ENCODE assay signal across 14 cellular contexts in the genomic region with DNA sequence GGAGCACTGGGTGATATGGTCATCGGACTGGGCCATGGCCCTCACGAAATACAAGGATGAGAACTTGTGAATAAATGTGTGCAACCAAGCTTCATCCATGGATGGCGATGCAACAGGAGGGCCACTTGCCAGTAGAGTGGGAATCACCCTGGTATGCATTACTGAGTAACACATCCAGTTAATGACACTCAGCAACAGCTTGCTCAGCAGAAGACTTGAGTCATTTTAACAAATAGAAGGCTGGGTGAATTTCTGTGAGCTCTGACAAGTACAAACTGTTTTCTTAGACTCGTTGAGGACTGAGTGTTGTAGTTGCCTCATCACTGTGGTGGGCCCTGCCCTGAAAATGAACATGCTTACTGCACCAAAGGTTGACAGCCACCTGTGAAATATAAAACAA.
DNase-seq lines count a peak whose midpoint lies in the region; ATAC-seq and TF ChIP-seq lines count a peak whose summit lies in the region.
"Had no signal": no experiment of that assay in that cellular context is flagged by ENCODE, and none has a peak within 500 bp of the region (broad histone marks: within the 10 kb centered on the region; RNA-seq: fewer than 3 reads in every experiment).

No MANE protein-coding gene starts in this region.

- H3K9ac ChIP-seq in fibroblast of lung (ENCODE audit: insufficient read depth, low read length) (no peak overlapping the region), neuronal stem cell (ENCODE audit: low read depth, low read length, poor library complexity) (no peak overlapping the region)

- no peak overlapping the region for H2AFZ ChIP-seq in fibroblast of lung (ENCODE audit: low read length)
- no peak overlapping the region for H2AFZ ChIP-seq in neuronal stem cell (ENCODE audit: low read length)

- no peak for TF ChIP-seq CTCF in fibroblast of lung (conservative IDR thresholded peaks at IDR 0.05 in 1 of 2, IDR thresholded peaks at IDR 0.05 in 1 of 2; ENCODE audit: low read depth in 1 of 2, low read length in 2 of 2)

- H3K36me3 ChIP-seq in fibroblast of lung (ENCODE audit: control insufficient read depth, insufficient read depth, low read length) (no peaks in the 10 kb centered on the region), H7 (replicated peaks; ENCODE audit: control insufficient read depth, insufficient read depth, low read length) (no peaks in the 10 kb centered on the region), neuronal stem cell (replicated peaks in 1 of 2; ENCODE audit: control insufficient read depth in 2 of 2, insufficient read depth in 2 of 2, low read length in 2 of 2) (peaks cover 0 to 78% of the 10 kb centered on the region in 2 donors)
- H3K36me3 ChIP-seq: heart left ventricle had no signal

- DNase-seq in EH (ENCODE audit: low read depth): peak; percentile 84
- DNase-seq in RKO (ENCODE audit: low spot score): peak; percentile 3
- peak; percentile 79 to 88 for DNase-seq in fibroblast of lung (ENCODE audit: low read depth in 2 of 2)
- peak; percentile 75 for DNase-seq in skeletal muscle cell (ENCODE audit: low read depth)
- no peak for DNase-seq in H7
- DNase-seq in neuronal stem cell (ENCODE audit: low spot score): no peak
- DNase-seq: activated T-cell treated with anti-CD3 and anti-CD28 coated beads, Interleukin-2, amount 50 U/mL, for 72 hours; aorta; effector CD4-positive, alpha-beta T cell; heart left ventricle; left ventricle myocardium superior; NCI-H2081; T-cell had no signal

- H3K27me3 ChIP-seq in fibroblast of lung (ENCODE audit: control insufficient read depth, insufficient read depth, low read length) (no peaks in the 10 kb centered on the region), H7 (ENCODE audit: control insufficient read depth, insufficient read depth, low read length) (no peaks in the 10 kb centered on the region), neuronal stem cell (ENCODE audit: control insufficient read depth in 3 of 3, insufficient read depth in 3 of 3, low read depth in 1 of 3, low read length in 3 of 3) (peaks cover 0 to 2% (median 0%) of the 10 kb centered on the region in 3 experiments)
- H3K27me3 ChIP-seq: heart left ventricle had no signal

- no peak overlapping the region for H4K8ac ChIP-seq in neuronal stem cell (ENCODE audit: low read depth, low read length)

- no peaks in the 10 kb centered on the region for H3K4me1 ChIP-seq in fibroblast of lung (ENCODE audit: control insufficient read depth, extremely low read depth, insufficient read depth, low read length)
- peaks cover 11 to 12% of the 10 kb centered on the region in 2 donors for H3K4me1 ChIP-seq in neuronal stem cell (ENCODE audit: control insufficient read depth in 2 of 2, insufficient read depth in 1 of 2, low read depth in 1 of 2, low read length in 2 of 2)
- H3K4me1 ChIP-seq: heart left ventricle had no signal

- H2BK12ac ChIP-seq in neuronal stem cell (ENCODE audit: low read length): no peak overlapping the region

- no peak overlapping the region for H3K4me2 ChIP-seq in fibroblast of lung (ENCODE audit: extremely low read depth, insufficient read depth, low read length)
- no peak overlapping the region for H3K4me2 ChIP-seq in neuronal stem cell (ENCODE audit: insufficient read depth, low read length, poor library complexity, severe bottlenecking)

- no peaks in the 10 kb centered on the region for H3K79me1 ChIP-seq in neuronal stem cell (ENCODE audit: low read depth, low read length)

- no peak for ATAC-seq in HG02870 (IDR thresholded peaks at IDR 0.05; ENCODE audit: unreplicated experiment)
- ATAC-seq: activated T-cell treated with anti-CD3 and anti-CD28 coated beads, Interleukin-2, amount 50 U/mL, for 72 hours; left ventricle myocardium superior; T-cell had no signal

- H3K14ac ChIP-seq in neuronal stem cell (ENCODE audit: low read length): no peak overlapping the region

- H3K9me3 ChIP-seq in fibroblast of lung (ENCODE audit: control insufficient read depth, insufficient read depth, low read depth, low read length) (no peaks in the 10 kb centered on the region), neuronal stem cell (replicated peaks in 1 of 2; ENCODE audit: control insufficient read depth in 2 of 2, insufficient read depth in 1 of 2, low read depth in 1 of 2, low read length in 2 of 2) (peaks cover 0 to 6% of the 10 kb centered on the region in 2 donors)
- H3K9me3 ChIP-seq: heart left ventricle had no signal

- no peak overlapping the region for H2BK5ac ChIP-seq in neuronal stem cell (ENCODE audit: low read length)

- H2AK5ac ChIP-seq in neuronal stem cell (ENCODE audit: low read depth, low read length): no peak overlapping the region

- H3K27ac ChIP-seq in fibroblast of lung (ENCODE audit: insufficient read depth, low read length): no peak overlapping the region
- no peak overlapping the region for H3K27ac ChIP-seq in neuronal stem cell (replicated peaks; ENCODE audit: low read length)
- H3K27ac ChIP-seq: heart left ventricle had no signal

- no peaks in the 10 kb centered on the region for H4K20me1 ChIP-seq in fibroblast of lung (ENCODE audit: control insufficient read depth, extremely low read depth, insufficient read depth, low read length)

- no peak overlapping the region for H2BK120ac ChIP-seq in neuronal stem cell (ENCODE audit: low read depth, low read length)

- H3K23ac ChIP-seq in neuronal stem cell (ENCODE audit: low read depth, low read length, poor library complexity): no peak overlapping the region

- H3K79me2 ChIP-seq in fibroblast of lung (ENCODE audit: control insufficient read depth, insufficient read depth, low read length): no peaks in the 10 kb centered on the region

- H2BK15ac ChIP-seq in neuronal stem cell (ENCODE audit: low read length): no peak overlapping the region

- no peak overlapping the region for H3K4ac ChIP-seq in neuronal stem cell (ENCODE audit: low read length)

- no CpG with 5 or more reads among the region's 4 CpGs for WGBS in neuronal stem cell (ENCODE audit: extremely low coverage in 2 of 2, insufficient read length in 2 of 2, insufficient replicate concordance in 1 of 2), 2 donors

- H3K4me3 ChIP-seq in fibroblast of lung (replicated peaks in 1 of 4; ENCODE audit: control extremely low read depth in 1 of 4, insufficient read depth in 1 of 4, low read depth in 3 of 4, low read length in 4 of 4): no peak overlapping the region
- H3K4me3 ChIP-seq in skeletal muscle cell (ENCODE audit: low read depth, low read length): no peak overlapping the region
- no peak overlapping the region for H3K4me3 ChIP-seq in H7 (ENCODE audit: insufficient read depth, low read depth, low read length)
- no peak overlapping the region for H3K4me3 ChIP-seq in neuronal stem cell (ENCODE audit: low read length in 2 of 2)
- H3K4me3 ChIP-seq: heart left ventricle had no signal

- H3K18ac ChIP-seq in neuronal stem cell (ENCODE audit: low read length): no peak overlapping the region

- H4K91ac ChIP-seq in neuronal stem cell (ENCODE audit: low read depth, low read length, poor library complexity): no peak overlapping the region

Comparison
In these comparisons a context has a peak if more than half of its experiments do, and no peak if none do; other contexts are left out.
1. DNase-seq: peak in EH (single experiment), RKO (single experiment), fibroblast of lung (2 of 2) and skeletal muscle cell (single experiment); none in H7 (single experiment) and neuronal stem cell (single experiment).